In genomic region chr2:148640767-148641166, GRCh38 we compare ENCODE assay signal across 13 cellular contexts. TPM values are rescaled to one million over a fixed set of nuclear protein-coding genes. Genes with fewer than 3 reads are reported as not detected.
A peak's percentile ranks its signal among the peaks of the same experiment; 100 is the strongest.
DNase-seq lines count a peak whose midpoint lies in the region; ATAC-seq, FAIRE-seq and TF ChIP-seq lines count a peak whose summit lies in the region.
"Had no signal": no experiment of that assay in that cellular context is flagged by ENCODE, and none has a peak within 500 bp of the region (broad histone marks: within the 10 kb centered on the region; RNA-seq: fewer than 3 reads in every experiment).

No MANE protein-coding gene starts in this region.

- TF ChIP-seq CTCF in heart right ventricle (IDR thresholded peaks at IDR 0.05) (peak in 7 of 9 donors; percentile 14 to 37 (median 22)), Panc1 (IDR thresholded peaks at IDR 0.05) (peak; percentile 66), natural killer cell (IDR thresholded peaks at IDR 0.05) (no peak)

- H3K4me1 Mint-ChIP-seq in natural killer cell: peaks cover 10 to 20% of the 10 kb centered on the region in 2 donors

- no peaks in the 10 kb centered on the region for H3K9me3 Mint-ChIP-seq in natural killer cell
- H3K9me3 Mint-ChIP-seq: activated naive CD8-positive, alpha-beta T cell treated with anti-CD3 and anti-CD28 coated beads, Interleukin-2, amount 50 U/mL, for 24 hours had no signal

- no peak overlapping the region for H3K4me3 Mint-ChIP-seq in natural killer cell
- H3K4me3 Mint-ChIP-seq: activated naive CD8-positive, alpha-beta T cell treated with anti-CD3 and anti-CD28 coated beads, Interleukin-2, amount 50 U/mL, for 24 hours had no signal

- H3K4me1 ChIP-seq in heart right ventricle (peaks cover 0 to 21% (median 10%) of the 10 kb centered on the region in 9 donors), Panc1 (ENCODE audit: control insufficient read depth, insufficient read depth, low read length) (peaks cover 5% of the 10 kb centered on the region; the same call in 1 of the 2 replicates)

- POLR2A ChIA-PET in Panc1 (lab: Charles Lee): interaction anchor here (0.7 kb wide), 1 partner anchor 35 kb away, joined by 3 read pairs; no protein-coding TSS in a partner anchor

- H3K27me3 Mint-ChIP-seq in natural killer cell (ENCODE audit: low read depth in 2 of 2): peaks cover 10 to 44% of the 10 kb centered on the region in 2 donors

- H3K4me3 ChIP-seq in heart right ventricle: no peak overlapping the region
- H3K4me3 ChIP-seq in Panc1 (ENCODE audit: low read depth in 2 of 2, low read length in 2 of 2): no peak overlapping the region

- H3K36me3 ChIP-seq in heart right ventricle (no peaks in the 10 kb centered on the region), Panc1 (ENCODE audit: control insufficient read depth, insufficient read depth, low read length) (no peaks in the 10 kb centered on the region; the same call in 1 of the 2 replicates)

- H3K27ac ChIP-seq in heart right ventricle (no peak overlapping the region), Panc1 (ENCODE audit: low read length) (no peak overlapping the region)

- H3K9me3 ChIP-seq in heart right ventricle (no peaks in the 10 kb centered on the region), Panc1 (ENCODE audit: control insufficient read depth, insufficient read depth, low read depth, low read length) (no peaks in the 10 kb centered on the region)

- ATAC-seq in heart right ventricle (no peak), Panc1 (no peak), natural killer cell (no peak)
- ATAC-seq: activated naive CD8-positive, alpha-beta T cell treated with anti-CD3 and anti-CD28 coated beads, Interleukin-2, amount 50 U/mL, for 24 hours had no signal

- no peaks in the 10 kb centered on the region for H3K36me3 Mint-ChIP-seq in natural killer cell

- 56 to 58% methylated on average over 5 of the region's 5 CpGs for WGBS in heart right ventricle, 2 donors

- DNase-seq in heart right ventricle (no peak), cardiac septum (ENCODE audit: low spot score) (no peak), Panc1 (ENCODE audit: low read depth, low spot score) (no peak), fibroblast of gingiva (ENCODE audit: low read depth) (peak; percentile 46), putamen (ENCODE audit: low spot score) (peak; percentile 31), RCC 7860 (ENCODE audit: low spot score) (no peak), NCI-H2081 treated with DMSO at 0.1 percent for 48 hours (lab: John Stamatoyannopoulos, UW) (no peak), natural killer cell (no peak)
- DNase-seq: activated naive CD8-positive, alpha-beta T cell treated with anti-CD3 and anti-CD28 coated beads, Interleukin-2, amount 50 U/mL, for 24 hours; mesendoderm; NCI-H2227 treated with DMSO at 0.1 percent for 48 hours; stimulated activated CD4-positive, alpha-beta T cell treated with anti-CD3 and anti-CD28 coated beads, Interleukin-4, amount 100 ng/mL, for 24 hours; stimulated activated naive CD4-positive, alpha-beta T cell treated with Interleukin-2 at 50 U/mL for 16 hours had no signal

- FAIRE-seq in RCC 7860 (lab: Jason Lieb, UNC): no peak

- BruUV-seq in Panc1 (replicated peaks; lab: Mats Ljungman, UMichigan): no TSS peak

- H3K27ac Mint-ChIP-seq in natural killer cell: no peak overlapping the region
- H3K27ac Mint-ChIP-seq: activated naive CD8-positive, alpha-beta T cell treated with anti-CD3 and anti-CD28 coated beads, Interleukin-2, amount 50 U/mL, for 24 hours had no signal

- in situ Hi-C loops in Panc1 (cut with HindIII; ENCODE audit: low pct_unique_long_range_greater_than_20kb, low sequenced_read_pairs): no loop called here

- CTCF ChIA-PET in Panc1 (lab: Charles Lee): no interaction called here

- no peaks in the 10 kb centered on the region for H3K27me3 ChIP-seq in heart right ventricle
- peaks cover 13% of the 10 kb centered on the region for H3K27me3 ChIP-seq in Panc1 (ENCODE audit: control insufficient read depth, insufficient read depth, low read length)

- intact Hi-C loops in heart right ventricle (cut with DNase I) (loop anchor here in 5 of 10 donors (5.0 to 10.0 kb wide), 3 partner anchors 347 to 354 kb away; no protein-coding TSS in a partner anchor), cardiac septum (cut with DNase I) (loop anchor here (5.0 to 10.0 kb wide), 4 partner anchors 177 to 944 kb away; partner anchors contain the start of genes KIF5C and MMADHC), Panc1 (cut with micrococcal nuclease; ENCODE audit: unreplicated experiment) (loop anchor here (2.0 to 10.0 kb wide), 2 partner anchors 350 to 764 kb away; no protein-coding TSS in a partner anchor), natural killer cell (cut with micrococcal nuclease) (no loop called here)

RNA-seq across cellular contexts. Expression of gene EPC2, which starts 3.8 kb away (rescaled TPM):
- total RNA-seq in heart right ventricle (10 to 100 TPM; 14.2 to 28.8 (median 21.4) TPM), cardiac septum (27.5 TPM), Panc1 (2021; ENCODE audit: unreplicated experiment) (30.2 TPM), natural killer cell (10 to 100 TPM; 64.6 to 76.3 (median 66.1) TPM)
- polyA plus RNA-seq in heart right ventricle: 1 to 10 TPM; 5.5 to 6.0 TPM
- polyA plus RNA-seq in Panc1 (2012; ENCODE audit: insufficient read length): 12.3 TPM

Comparison
In these comparisons a context has a peak if more than half of its experiments do, and no peak if none do; other contexts are left out.
1. DNase-seq: peak in fibroblast of gingiva (single experiment) and putamen (single experiment); none in heart right ventricle (0 of 2), cardiac septum (single experiment), Panc1 (single experiment), RCC 7860 (single experiment), NCI-H2081 treated with DMSO at 0.1 percent for 48 hours (single experiment) and natural killer cell (single experiment).